ENCODE assay signal across 8 cellular contexts in the genomic region with DNA sequence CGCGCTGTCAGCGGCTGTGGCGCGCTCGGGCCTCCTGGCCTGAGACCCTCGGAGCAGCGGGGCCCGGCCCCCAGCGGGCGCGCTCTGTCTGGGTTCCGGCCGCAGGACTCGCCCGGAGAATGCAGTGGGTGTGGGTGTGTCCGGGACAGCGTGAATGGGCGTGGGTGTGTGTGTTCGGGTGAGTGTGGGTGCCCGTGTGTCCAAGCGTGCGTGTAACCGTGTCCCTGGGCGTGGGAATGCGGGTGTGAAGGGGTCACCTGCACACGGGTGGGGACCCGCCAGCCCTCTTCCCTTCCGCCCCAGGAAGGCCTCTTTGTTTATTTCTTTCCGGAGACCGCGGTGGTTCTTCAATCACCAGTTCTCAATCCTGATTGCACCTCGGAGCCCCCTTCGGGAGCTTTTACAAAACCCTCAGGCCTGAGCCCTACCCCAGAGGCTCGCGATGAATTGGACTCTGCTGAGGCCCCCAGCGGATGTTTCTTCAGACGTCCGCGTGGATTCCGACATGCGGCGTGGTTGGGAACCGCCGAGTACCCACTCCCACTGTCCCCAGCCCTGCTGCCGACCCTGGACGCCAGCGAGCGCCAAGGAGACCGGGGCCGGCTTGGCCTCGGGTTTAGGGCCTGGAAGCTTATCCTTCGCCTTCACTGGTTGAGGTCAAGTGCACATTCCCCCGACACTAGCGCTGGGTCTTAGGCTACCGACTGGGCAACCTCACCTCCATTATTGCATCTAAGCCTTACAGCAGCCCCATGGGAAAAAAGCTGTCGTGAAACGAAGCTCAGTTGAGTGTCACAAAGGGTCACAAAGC. TPM values are rescaled to one million over a fixed set of nuclear protein-coding genes. Genes with fewer than 3 reads are reported as not detected.
DNase-seq lines count a peak whose midpoint lies in the region; ATAC-seq, FAIRE-seq and TF ChIP-seq lines count a peak whose summit lies in the region.

No MANE protein-coding gene starts in this region.

- H4K20me1 ChIP-seq in astrocyte (ENCODE audit: insufficient read depth, low read length): no peaks in the 10 kb centered on the region

- peak overlapping the region; percentile 76 for H2AFZ ChIP-seq in astrocyte (ENCODE audit: low read depth, low read length)

- H3K4me1 ChIP-seq in astrocyte (ENCODE audit: insufficient read depth, low read length) (peaks cover 19% of the 10 kb centered on the region), testis (no peaks in the 10 kb centered on the region)

- CTCF ChIA-PET in GM10248 (lab: Yijun Ruan, JAX): interaction anchor here (1.0 to 1.3 kb wide), 4 partner anchors 9 to 108 kb away, joined by 3 read pairs; no protein-coding TSS in a partner anchor

- no peak for TF ChIP-seq CTCF in astrocyte (IDR thresholded peaks at IDR 0.05; ENCODE audit: insufficient read depth, low read depth, low read length)
- TF ChIP-seq CTCF in testis (IDR thresholded peaks at IDR 0.05): no peak
- no peak for TF ChIP-seq CTCF in GM10248 (IDR thresholded peaks at IDR 0.05; ENCODE audit: control extremely low read depth, extremely low read depth, low read depth, missing control alignments)

- POLR2A ChIA-PET in GM10248 (lab: Yijun Ruan, JAX): no interaction called here

- peaks cover 9% of the 10 kb centered on the region for H3K4me1 Mint-ChIP-seq in astrocyte (ENCODE audit: low read depth, unreplicated experiment)

- intact Hi-C loops in Right ventricle myocardium inferior (cut with DNase I) (no loop called here), cardiac septum (cut with DNase I) (no loop called here), testis (cut with DNase I; ENCODE audit: low total_unique reads) (no loop called here)

- peak overlapping the region; percentile 53 for H3K4me3 ChIP-seq in astrocyte (ENCODE audit: insufficient read depth, low read depth, low read length)
- peak overlapping the region; percentile 46 to 53 for H3K4me3 ChIP-seq in testis

- H3K27ac Mint-ChIP-seq in astrocyte (ENCODE audit: unreplicated experiment): peak overlapping the region; percentile 53

- H3K27ac ChIP-seq in astrocyte (ENCODE audit: low read depth, low read length): no peak overlapping the region
- peak overlapping the region; percentile 77 for H3K27ac ChIP-seq in layer of hippocampus (ENCODE audit: low read depth, low read length)
- H3K27ac ChIP-seq in testis: no peak overlapping the region

- peak overlapping the region; percentile 91 for H3K4me3 Mint-ChIP-seq in astrocyte (ENCODE audit: unreplicated experiment)

- DNase-seq in Right ventricle myocardium inferior (ENCODE audit: missing footprints): no peak
- no peak for DNase-seq in cardiac septum (ENCODE audit: low spot score)
- no peak for DNase-seq in astrocyte (ENCODE audit: low read depth)
- no peak for DNase-seq in testis
- DNase-seq in MV-4-11 (lab: John Stamatoyannopoulos, UW): no peak
- no peak for DNase-seq in KG1 (lab: John Stamatoyannopoulos, UW)
- DNase-seq in GM10248 (ENCODE audit: extremely low spot score): no peak

- peak; percentile 41 for ATAC-seq in Right ventricle myocardium inferior

- H3K27me3 Mint-ChIP-seq in astrocyte (ENCODE audit: low read depth, unreplicated experiment): peaks cover 27% of the 10 kb centered on the region

- H3K27me3 ChIP-seq in astrocyte (ENCODE audit: insufficient read depth, low read length): peaks cover 11% of the 10 kb centered on the region
- no peaks in the 10 kb centered on the region for H3K27me3 ChIP-seq in layer of hippocampus (ENCODE audit: control insufficient read depth, insufficient read depth, low read length)
- H3K27me3 ChIP-seq in testis: no peaks in the 10 kb centered on the region

- H3K9me3 Mint-ChIP-seq in astrocyte (ENCODE audit: unreplicated experiment): no peaks in the 10 kb centered on the region

- H3K79me2 ChIP-seq in astrocyte (ENCODE audit: insufficient read depth, low read length): no peaks in the 10 kb centered on the region

- H3K9ac ChIP-seq in astrocyte (ENCODE audit: low read length): peak overlapping the region; percentile 67

- H3K9me3 ChIP-seq in astrocyte (ENCODE audit: insufficient read depth, low read depth, low read length) (no peaks in the 10 kb centered on the region), testis (no peaks in the 10 kb centered on the region)

- no peak for TF ChIP-seq POLR2A in testis (IDR thresholded peaks at IDR 0.05)

- 26 to 30% methylated on average over 13 to 57 of the region's 58 CpGs for WGBS in testis, 2 donors

- peak overlapping the region; percentile 89 for H3K4me2 ChIP-seq in astrocyte (ENCODE audit: low read length)

- H3K36me3 ChIP-seq in astrocyte (ENCODE audit: insufficient read depth, low read length): no peaks in the 10 kb centered on the region
- no peaks in the 10 kb centered on the region for H3K36me3 ChIP-seq in testis (ENCODE audit: low read depth, missing control alignments)

- FAIRE-seq in astrocyte (lab: Jason Lieb, UNC): no peak

- no peaks in the 10 kb centered on the region for H3K36me3 Mint-ChIP-seq in astrocyte (ENCODE audit: low read depth, unreplicated experiment)

RNA-seq across cellular contexts. Expression of a gene that starts 19.3 kb away (rescaled TPM):
- total RNA-seq in Right ventricle myocardium inferior (5.1 TPM), cardiac septum (3.7 TPM), astrocyte (2.9 and 4.6 TPM in 2 replicates), testis (1 to 10 TPM; 1.1 to 1.9 TPM)
- polyA plus RNA-seq in testis (ENCODE audit: insufficient read depth, low read depth, low replicate concordance): 1.1 TPM
